In genomic region chr18:43866696-43867095, GRCh38 we compare ENCODE assay signal across 24 cellular contexts.
A peak's percentile ranks its signal among the peaks of the same experiment; 100 is the strongest.
DNase-seq lines count a peak whose midpoint lies in the region; ATAC-seq and TF ChIP-seq lines count a peak whose summit lies in the region.
"Had no signal": no experiment of that assay in that cellular context is flagged by ENCODE, and none has a peak within 500 bp of the region (broad histone marks: within the 10 kb centered on the region; RNA-seq: fewer than 3 reads in every experiment).

No MANE protein-coding gene starts in this region.

- in situ Hi-C loops in GM13977 (cut with MboI; ENCODE audit: low pct_unique_long_range_greater_than_20kb, low sequenced_read_pairs, unreplicated experiment), result no loop called here

- no peaks in the 10 kb centered on the region for H3K27me3 Mint-ChIP-seq in nephron (ENCODE audit: low read depth)
- H3K27me3 Mint-ChIP-seq: CD4-positive, alpha-beta T cell; CD8-positive, alpha-beta memory T cell had no signal

- TF ChIP-seq POLR2A in heart left ventricle (IDR thresholded peaks at IDR 0.05), result no peak

- H3K4me3 ChIP-seq in heart left ventricle, result no peak overlapping the region
- H3K4me3 ChIP-seq: A549; BLaER1 treated with 17β-estradiol and CSF1 and Interleukin-3, amounts not matched to agents 10 nM and 100 nM; GM12878 had no signal

- DNase-seq in amniotic epithelial cell (ENCODE audit: low read depth) (peak; percentile 21), kidney tubule cell (ENCODE audit: low spot score) (peak; percentile 6), NCI-H69 (lab: John Stamatoyannopoulos, UW) (no peak), GM13977 (ENCODE audit: low spot score) (no peak), heart left ventricle (no peak)
- DNase-seq: 8988T; ACHN; AML-193; BE2C; CD4-positive, alpha-beta T cell; CD8-positive, alpha-beta memory T cell; DMS 273 treated with DMSO at 0.1 percent for 48 hours; DMS79; EL; GDM1; GOT3; H7; HCEC 1CT had no signal

- intact Hi-C loops in heart left ventricle (cut with DNase I), result no loop called here

- no peak overlapping the region for H3K4me3 Mint-ChIP-seq in nephron
- H3K4me3 Mint-ChIP-seq: CD14-positive monocyte; CD4-positive, alpha-beta T cell; CD8-positive, alpha-beta memory T cell had no signal

- no peaks in the 10 kb centered on the region for H3K27me3 ChIP-seq in heart left ventricle
- H3K27me3 ChIP-seq: BE2C; BLaER1 treated with 17β-estradiol and CSF1 and Interleukin-3, amounts not matched to agents 10 nM and 100 nM had no signal

- no peak for TF ChIP-seq CTCF in nephron (IDR thresholded peaks at IDR 0.05; ENCODE audit: unreplicated experiment in 3 of 3)
- TF ChIP-seq CTCF in GM13977 (IDR thresholded peaks at IDR 0.05; ENCODE audit: extremely low read depth, insufficient read depth, missing control alignments), result no peak
- no peak for TF ChIP-seq CTCF in heart left ventricle (IDR thresholded peaks at IDR 0.05)

- H3K9me3 Mint-ChIP-seq in nephron, result peaks cover 7% of the 10 kb centered on the region

- H3K36me3 ChIP-seq in heart left ventricle, result no peaks in the 10 kb centered on the region
- H3K36me3 ChIP-seq: BE2C; BLaER1 treated with 17β-estradiol and CSF1 and Interleukin-3, amounts not matched to agents 10 nM and 100 nM had no signal

- H3K27ac Mint-ChIP-seq in nephron, result peak overlapping the region in 2 of 3 experiments; percentile 16 to 46
- H3K27ac Mint-ChIP-seq: CD14-positive monocyte; CD4-positive, alpha-beta T cell; CD8-positive, alpha-beta memory T cell had no signal

- H3K4me1 Mint-ChIP-seq in nephron, result peaks cover 49% of the 10 kb centered on the region
- H3K4me1 Mint-ChIP-seq: CD14-positive monocyte; CD8-positive, alpha-beta memory T cell had no signal

- peaks cover 0 to 3% (median 0%) of the 10 kb centered on the region in 12 donors for H3K9me3 ChIP-seq in heart left ventricle
- H3K9me3 ChIP-seq: A549; BE2C; BLaER1 treated with 17β-estradiol and CSF1 and Interleukin-3, amounts not matched to agents 10 nM and 100 nM had no signal

- H3K36me3 Mint-ChIP-seq in nephron (ENCODE audit: low read depth), result no peaks in the 10 kb centered on the region
- H3K36me3 Mint-ChIP-seq: CD14-positive monocyte; CD8-positive, alpha-beta memory T cell had no signal

- peaks cover 0 to 23% (median 7%) of the 10 kb centered on the region in 12 donors for H3K4me1 ChIP-seq in heart left ventricle
- H3K4me1 ChIP-seq: A549; BE2C; BLaER1 treated with 17β-estradiol and CSF1 and Interleukin-3, amounts not matched to agents 10 nM and 100 nM had no signal

- ATAC-seq in HG03175 (IDR thresholded peaks at IDR 0.05; ENCODE audit: unreplicated experiment) (no peak), heart left ventricle (no peak)
- ATAC-seq: A549, GM12878 had no signal

- no peak overlapping the region for H3K27ac ChIP-seq in heart left ventricle
- H3K27ac ChIP-seq: A549; BLaER1 treated with 17β-estradiol and CSF1 and Interleukin-3, amounts not matched to agents 10 nM and 100 nM had no signal

Comparison
In these comparisons a context has a peak if more than half of its experiments do, and no peak if none do; other contexts are left out.
1. DNase-seq: peak in amniotic epithelial cell (single experiment) and kidney tubule cell (single experiment); none in NCI-H69 (single experiment), GM13977 (single experiment) and heart left ventricle (0 of 5).